In genomic region chr20:19903168-19903676, GRCh38 we compare ENCODE assay signal across 8 cellular contexts.
DNase-seq lines count a peak whose midpoint lies in the region; ATAC-seq, FAIRE-seq and TF ChIP-seq lines count a peak whose summit lies in the region.

No MANE protein-coding gene starts in this region.

- H3K27me3 ChIP-seq in BJ (ENCODE audit: control insufficient read depth, insufficient read depth, low read length) (no peaks in the 10 kb centered on the region), spleen (replicated peaks in 1 of 7) (no peaks in the 10 kb centered on the region)

- H3K36me3 ChIP-seq in BJ (ENCODE audit: control insufficient read depth, insufficient read depth, low read length) (peaks cover 1% of the 10 kb centered on the region; the same call in 1 of the 2 replicates), spleen (peaks cover 0 to 14% (median 0%) of the 10 kb centered on the region in 6 donors)

- DNase-seq in BJ (ENCODE audit: low read depth): no peak
- DNase-seq in NCI-H146 treated with DMSO at 0.1 percent for 48 hours (lab: John Stamatoyannopoulos, UW; ENCODE audit: unreplicated experiment): peak; percentile 82
- no peak for DNase-seq in spleen
- DNase-seq in urothelium cell line (ENCODE audit: low spot score): no peak
- DNase-seq in stimulated activated naive CD4-positive, alpha-beta T cell treated with Interleukin-2 at 50 U/mL for 16 hours (lab: John Stamatoyannopoulos, UW): no peak

- 15 to 21% (median 17%) methylated on average over 9 of the region's 9 CpGs for WGBS in spleen, 5 donors

- CTCF ChIA-PET in BJ (lab: Yijun Ruan, JAX): interaction anchor here (0.6 to 1.6 kb wide), 4 partner anchors 15 to 84 kb away, joined by 3 to 4 read pairs (median 3); no protein-coding TSS in a partner anchor

- ATAC-seq in GM21367 (IDR thresholded peaks at IDR 0.05; ENCODE audit: unreplicated experiment) (peak; percentile 74), HG02588 (IDR thresholded peaks at IDR 0.05; ENCODE audit: unreplicated experiment) (no peak)

- no peak for TF ChIP-seq POLR2A in spleen (IDR thresholded peaks at IDR 0.05)

- peak overlapping the region in 6 of 8 donors; percentile 15 to 68 (median 50) for H3K27ac ChIP-seq in spleen

- POLR2A ChIA-PET in BJ (lab: Charles Lee): no interaction called here

- FAIRE-seq in endometrium (lab: Jason Lieb, UNC) (peak; percentile 69), urothelium cell line (lab: Jason Lieb, UNC) (no peak)

- H3K4me3 ChIP-seq in BJ (ENCODE audit: low read depth, low read length): no peak overlapping the region
- H3K4me3 ChIP-seq in spleen: no peak overlapping the region

- TF ChIP-seq CTCF in BJ (IDR thresholded peaks at IDR 0.05; ENCODE audit: insufficient read depth, low read depth, low read length): 0 out of 2 replicates have a peak, but pooled peaks have one; percentile 8
- TF ChIP-seq CTCF in spleen (IDR thresholded peaks at IDR 0.05 in 8 of 11, conservative IDR thresholded peaks at IDR 0.05 in 3 of 11): peak in 7 of 11 experiments; percentile 31 to 54 (median 44)

- intact Hi-C loops in spleen (cut with DNase I; ENCODE audit: low total_unique reads): loop anchor here (10.0 kb wide), 1 partner anchor 92 kb away; no protein-coding TSS in a partner anchor

- H3K4me1 ChIP-seq in spleen: peaks cover 0 to 67% (median 30%) of the 10 kb centered on the region in 6 donors

- peaks cover 0 to 14% (median 11%) of the 10 kb centered on the region in 8 donors for H3K9me3 ChIP-seq in spleen
